12 cellular contexts compared by ENCODE assay signal in the genomic region with DNA sequence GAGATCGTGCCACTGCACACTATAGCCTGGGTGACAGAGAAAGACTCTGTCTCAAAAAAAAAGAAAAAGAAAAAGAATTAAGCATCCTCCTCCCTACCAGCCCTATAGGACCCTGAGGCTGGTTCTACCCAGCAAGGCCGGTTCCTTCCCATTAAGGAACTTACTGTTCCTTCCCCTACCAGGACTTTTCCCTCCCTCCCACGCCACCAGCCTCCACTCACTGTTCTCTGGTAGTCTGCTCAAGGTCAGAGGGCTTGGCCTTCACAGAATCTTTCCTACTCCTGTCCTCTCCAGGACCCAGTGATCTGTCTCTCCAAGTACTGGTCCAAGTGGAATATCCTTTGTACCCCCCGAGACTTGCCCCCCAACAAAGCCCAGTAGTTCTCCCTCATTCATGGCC. TPM values are rescaled to one million over a fixed set of nuclear protein-coding genes. Genes with fewer than 3 reads are reported as not detected.
A peak's percentile ranks its signal among the peaks of the same experiment; 100 is the strongest.
DNase-seq lines count a peak whose midpoint lies in the region; ATAC-seq, FAIRE-seq and TF ChIP-seq lines count a peak whose summit lies in the region.
"Had no signal": no experiment of that assay in that cellular context is flagged by ENCODE, and none has a peak within 500 bp of the region (broad histone marks: within the 10 kb centered on the region; RNA-seq: fewer than 3 reads in every experiment).

No MANE protein-coding gene starts in this region.

- H3K79me1 ChIP-seq in H1 (ENCODE audit: low read depth, low read length): no peaks in the 10 kb centered on the region

- TF ChIP-seq POLR2A in H1 (IDR thresholded peaks at IDR 0.05; ENCODE audit: control extremely low read depth in 1 of 2, low read depth in 2 of 2, low read length in 2 of 2): no peak

- WGBS in H1 (ENCODE audit: extremely low coverage in 1 of 2, insufficient coverage in 1 of 2, insufficient read length in 1 of 2, insufficient replicate concordance in 2 of 2, low coverage in 1 of 2, low lambda C conversion rate in 2 of 2, missing lambda C conversion rate in 1 of 2), 2 experiments: 81% methylated on average over 2 of the region's 4 CpGs; no CpG with 5 or more reads in 1 of the 2 experiments

- H2AFZ ChIP-seq in OCI-LY7 (ENCODE audit: low read length): no peak overlapping the region
- H2AFZ ChIP-seq in H1 (ENCODE audit: low read length): no peak overlapping the region
- no peak overlapping the region for H2AFZ ChIP-seq in parathyroid adenoma

- peaks cover 24% of the 10 kb centered on the region for H3K4me1 Mint-ChIP-seq in T-helper 2 cell treated with Interferon-gamma antibody and Interleukin-4, amounts not matched to agents 5 μg/mL and 100 μg/mL, for 36 hours (ENCODE audit: low read depth)

- no peak for FAIRE-seq in H1 (lab: Jason Lieb, UNC)
- FAIRE-seq: A204.1 had no signal

- no peak for DNase-seq in T-helper 2 cell treated with Interferon-gamma antibody and Interleukin-4, amounts not matched to agents 5 μg/mL and 100 μg/mL, for 36 hours (ENCODE audit: low spot score)
- DNase-seq in T-helper 2 cell (no peak), OCI-LY7 (ENCODE audit: low spot score) (no peak), H1 (ENCODE audit: low read depth in 1 of 2, low spot score in 2 of 2) (no peak), sciatic nerve (ENCODE audit: low spot score) (no peak), cardiac septum (ENCODE audit: low spot score) (no peak)
- DNase-seq: activated CD4-positive, alpha-beta T cell treated with anti-CD3 and anti-CD28 coated beads, Interleukin-2, amount 50 U/mL, for 1 hour; anterior cingulate cortex; NCI-H1092 treated with DMSO at 0.1 percent for 48 hours had no signal

- H2BK20ac ChIP-seq in H1 (ENCODE audit: low read length): no peak overlapping the region

- no peaks in the 10 kb centered on the region for H3K27me3 ChIP-seq in H1 (replicated peaks in 1 of 4; ENCODE audit: control insufficient read depth in 3 of 4, extremely low read depth in 1 of 4, insufficient read depth in 3 of 4, low read length in 3 of 4)
- H3K27me3 ChIP-seq in parathyroid adenoma (ENCODE audit: control insufficient read depth, insufficient read depth, low read length): no peaks in the 10 kb centered on the region

- POLR2A ChIA-PET in OCI-LY7 (lab: Charles Lee) (no interaction called here), H1 (lab: Charles Lee; ENCODE audit: partially characterized antibody) (no interaction called here)

- no peak overlapping the region for H2AK5ac ChIP-seq in H1 (ENCODE audit: low read depth, low read length)

- H3K23me2 ChIP-seq in H1 (ENCODE audit: low read depth, low read length): no peaks in the 10 kb centered on the region

- no peak overlapping the region for H2BK120ac ChIP-seq in H1 (replicated peaks; ENCODE audit: low read depth, low read length)

- TF ChIP-seq RAD21 in H1 (IDR thresholded peaks at IDR 0.05 in 1 of 2, conservative IDR thresholded peaks at IDR 0.05 in 1 of 2; ENCODE audit: low read depth in 2 of 2, low read length in 2 of 2): no peak

- ATAC-seq in sciatic nerve (no peak), GM21515 (IDR thresholded peaks at IDR 0.05; ENCODE audit: unreplicated experiment) (no peak)

- H3K23ac ChIP-seq in H1 (ENCODE audit: insufficient read length): no peak overlapping the region

- H3K14ac ChIP-seq in H1 (ENCODE audit: insufficient read length): no peak overlapping the region

- intact Hi-C loops in OCI-LY7 (cut with micrococcal nuclease; ENCODE audit: unreplicated experiment) (loop anchor here (5.0 kb wide), 1 partner anchor 38 kb away; no protein-coding TSS in a partner anchor), sciatic nerve (cut with DNase I) (no loop called here), cardiac septum (cut with DNase I) (no loop called here)

- no peak overlapping the region for H3K4ac ChIP-seq in H1 (replicated peaks; ENCODE audit: insufficient read length, low read depth, low read length)

- no peak overlapping the region for H4K5ac ChIP-seq in H1 (ENCODE audit: insufficient read length, low read depth, low read length)

- peaks cover 37% of the 10 kb centered on the region for H3K36me3 Mint-ChIP-seq in T-helper 2 cell treated with Interferon-gamma antibody and Interleukin-4, amounts not matched to agents 5 μg/mL and 100 μg/mL, for 36 hours (ENCODE audit: low read depth)

- H3K27me3 Mint-ChIP-seq in T-helper 2 cell treated with Interferon-gamma antibody and Interleukin-4, amounts not matched to agents 5 μg/mL and 100 μg/mL, for 36 hours (ENCODE audit: low read depth): no peaks in the 10 kb centered on the region

- H3K18ac ChIP-seq in H1 (ENCODE audit: extremely low read depth, low read length): no peak overlapping the region

- H3K9ac ChIP-seq in H1 (replicated peaks in 1 of 4; ENCODE audit: extremely low read depth in 1 of 4, low read depth in 3 of 4, low read length in 3 of 4) (no peak overlapping the region), parathyroid adenoma (no peak overlapping the region)

- H3K79me2 ChIP-seq in OCI-LY7 (ENCODE audit: insufficient read depth, low read depth, low read length) (peaks cover 10% of the 10 kb centered on the region; the same call in 1 of the 2 replicates), H1 (ENCODE audit: control insufficient read depth in 1 of 2, insufficient read depth in 2 of 2, low read length in 2 of 2) (peaks cover 3 to 15% of the 10 kb centered on the region in 2 experiments; a peak in 3 of 4 replicates), parathyroid adenoma (peaks cover 2% of the 10 kb centered on the region)

- H3K4me1 ChIP-seq in OCI-LY7 (ENCODE audit: insufficient read depth, low read length, poor library complexity, severe bottlenecking): peaks cover 20% of the 10 kb centered on the region
- H3K4me1 ChIP-seq in H1 (replicated peaks in 1 of 4; ENCODE audit: control insufficient read depth in 3 of 4, insufficient read depth in 4 of 4, low read length in 3 of 4): peaks cover 0 to 3% (median 0%) of the 10 kb centered on the region in 4 experiments; a peak in 1 of 7 replicates
- no peaks in the 10 kb centered on the region for H3K4me1 ChIP-seq in parathyroid adenoma

- CTCF ChIA-PET in OCI-LY7 (lab: Charles Lee; ENCODE audit: unreplicated experiment) (no interaction called here), H1 (lab: Charles Lee; ENCODE audit: partially characterized antibody) (no interaction called here)

- H4K8ac ChIP-seq in H1 (ENCODE audit: extremely low read depth, insufficient read depth, low read length): no peak overlapping the region

- H3K36me3 ChIP-seq in OCI-LY7 (ENCODE audit: insufficient read depth, low read length): peaks cover 40% of the 10 kb centered on the region
- H3K36me3 ChIP-seq in H1 (ENCODE audit: control insufficient read depth in 2 of 4, insufficient read depth in 4 of 4, low read length in 3 of 4): peaks cover 2 to 24% (median 16%) of the 10 kb centered on the region in 4 experiments; a peak in 7 of 8 replicates
- H3K36me3 ChIP-seq in parathyroid adenoma (ENCODE audit: control insufficient read depth, insufficient read depth, low read length): no peaks in the 10 kb centered on the region

- no peaks in the 10 kb centered on the region for H3K9me3 Mint-ChIP-seq in T-helper 2 cell treated with Interferon-gamma antibody and Interleukin-4, amounts not matched to agents 5 μg/mL and 100 μg/mL, for 36 hours

- no peak for TF ChIP-seq CTCF in OCI-LY7 (conservative IDR thresholded peaks at IDR 0.05; ENCODE audit: low read length)
- TF ChIP-seq CTCF in H1 (IDR thresholded peaks at IDR 0.05; ENCODE audit: control extremely low read depth in 1 of 3, insufficient read depth in 1 of 3, low read depth in 1 of 3, low read length in 3 of 3): no peak
- TF ChIP-seq CTCF in parathyroid adenoma (IDR thresholded peaks at IDR 0.05): no peak

- no peak for TF ChIP-seq EP300 in H1 (IDR thresholded peaks at IDR 0.05; ENCODE audit: borderline replicate concordance in 1 of 2, low read depth in 2 of 2, low read length in 2 of 2)

- H2BK5ac ChIP-seq in H1 (ENCODE audit: low read depth, low read length): no peak overlapping the region

- BruUV-seq in OCI-LY7 (replicated peaks; lab: Mats Ljungman, UMichigan): no TSS peak

- H2BK15ac ChIP-seq in H1 (ENCODE audit: low read length): no peak overlapping the region

- H3K4me3 Mint-ChIP-seq in T-helper 2 cell treated with Interferon-gamma antibody and Interleukin-4, amounts not matched to agents 5 μg/mL and 100 μg/mL, for 36 hours: peak overlapping the region; percentile 100

- H3K56ac ChIP-seq in H1 (replicated peaks; ENCODE audit: insufficient read length, low read depth, low read length): no peak overlapping the region

- H4K20me1 ChIP-seq in OCI-LY7 (ENCODE audit: insufficient read depth, low read length) (no peaks in the 10 kb centered on the region), H1 (replicated peaks in 1 of 2; ENCODE audit: control insufficient read depth in 1 of 2, insufficient read depth in 2 of 2, low read length in 2 of 2) (peaks cover 0 to 5% of the 10 kb centered on the region in 2 experiments)

- no peak overlapping the region for H3K27ac Mint-ChIP-seq in T-helper 2 cell treated with Interferon-gamma antibody and Interleukin-4, amounts not matched to agents 5 μg/mL and 100 μg/mL, for 36 hours

- H3K4me2 ChIP-seq in OCI-LY7 (ENCODE audit: low read length) (peak overlapping the region; percentile 60), H1 (ENCODE audit: insufficient read depth in 1 of 2, low read depth in 2 of 2, low read length in 2 of 2) (peak overlapping the region; percentile 75 to 83; a peak in 2 of 4 replicates), parathyroid adenoma (ENCODE audit: low read length) (peak overlapping the region; percentile 77)

- no peak overlapping the region for H4K91ac ChIP-seq in H1 (replicated peaks; ENCODE audit: insufficient read length, low read length)

- H2BK12ac ChIP-seq in H1 (ENCODE audit: low read depth, low read length): no peak overlapping the region

- H3K27ac ChIP-seq in OCI-LY7 (ENCODE audit: low read depth, low read length, poor library complexity, severe bottlenecking) (no peak overlapping the region), H1 (ENCODE audit: low read depth, low read length) (no peak overlapping the region), parathyroid adenoma (no peak overlapping the region)

- peak overlapping the region; percentile 88 for H3K4me3 ChIP-seq in OCI-LY7 (ENCODE audit: low read depth, low read length, poor library complexity, severe bottlenecking)
- peak overlapping the region in 2 of 4 experiments; percentile 98; a peak in 2 of 8 replicates for H3K4me3 ChIP-seq in H1 (ENCODE audit: extremely low read depth in 1 of 4, insufficient read depth in 2 of 4, low read depth in 3 of 4, low read length in 4 of 4)
- no peak overlapping the region for H3K4me3 ChIP-seq in parathyroid adenoma (ENCODE audit: low read depth, low read length)

- H3K9me2 ChIP-seq in OCI-LY7 (ENCODE audit: insufficient read depth, low read length): no peaks in the 10 kb centered on the region

- H3K9me3 ChIP-seq in OCI-LY7 (ENCODE audit: low read length): no peaks in the 10 kb centered on the region
- H3K9me3 ChIP-seq in H1 (ENCODE audit: insufficient read depth in 2 of 2, low read depth in 1 of 2, low read length in 1 of 2): no peaks in the 10 kb centered on the region
- no peaks in the 10 kb centered on the region for H3K9me3 ChIP-seq in parathyroid adenoma (ENCODE audit: control insufficient read depth, low read length)

RNA-seq across cellular contexts. Expression of a gene that starts 1.4 kb away (rescaled TPM):
- total RNA-seq in OCI-LY7 (2014; rRNA removed; shearing (Covaris generic)): 27.5 and 42.7 TPM in 2 replicates
- total RNA-seq in OCI-LY7 (2022): 95.9 and 98.3 TPM in 2 replicates
- total RNA-seq in H1 (2021; fragmentation: NEBNext Ultra II Directional; extraction: Animal tissue kit (Norgen Biotek cat#: 25700)): 44.5 and 55.9 TPM in 2 replicates
- 21.6 and 26.6 TPM in 2 replicates for polyA plus RNA-seq in H1 (2011; rRNA removed)
- 48.8 TPM for polyA plus RNA-seq in H1 (2011; cell fraction: cytosol; rRNA removed)
- polyA plus RNA-seq in H1 (2011; cell fraction: nucleus; rRNA removed): 109 TPM
- polyA plus RNA-seq in H1 (2012, experiment 1 of 2): 48.2 to 66.4 TPM (median 56.0 TPM) in 4 replicates
- 9.6 TPM for polyA plus RNA-seq in H1 (2012, experiment 2 of 2)
- 21.7 TPM for polyA plus RNA-seq in H1 (2013, experiment 1 of 2)
- 20.1 TPM for polyA plus RNA-seq in H1 (2013, experiment 2 of 2)
- polyA minus RNA-seq in H1 (2011; rRNA and poly(A)+ RNA removed): 21.2 and 32.0 TPM in 2 replicates
- polyA minus RNA-seq in H1 (2011; cell fraction: cytosol; rRNA and poly(A)+ RNA removed): 14.7 TPM
- polyA minus RNA-seq in H1 (2011; cell fraction: nucleus; rRNA and poly(A)+ RNA removed): 39.5 TPM
- 53.5 TPM for total RNA-seq in sciatic nerve
- 24.9 TPM for total RNA-seq in cardiac septum

RNA-seq across cellular contexts. Expression of a gene that starts 29.0 kb away (rescaled TPM):
- 4.0 and 7.6 TPM in 2 replicates for total RNA-seq in OCI-LY7 (2014; rRNA removed; shearing (Covaris generic))
- total RNA-seq in OCI-LY7 (2022) (8.8 and 13.6 TPM in 2 replicates), sciatic nerve (2.5 TPM), cardiac septum (0.27 TPM)
- 4.8 and 6.8 TPM in 2 replicates for total RNA-seq in H1 (2021; fragmentation: NEBNext Ultra II Directional; extraction: Animal tissue kit (Norgen Biotek cat#: 25700))
- polyA plus RNA-seq in H1 (2011; rRNA removed): 3.1 and 4.5 TPM in 2 replicates
- 2.0 TPM for polyA plus RNA-seq in H1 (2011; cell fraction: cytosol; rRNA removed)
- polyA plus RNA-seq in H1 (2011; cell fraction: nucleus; rRNA removed): 5.5 TPM
- 4.5 to 7.4 TPM (median 5.7 TPM) in 4 replicates for polyA plus RNA-seq in H1 (2012, experiment 1 of 2)
- 3.9 TPM for polyA plus RNA-seq in H1 (2012, experiment 2 of 2)
- polyA plus RNA-seq in H1 (2013, experiment 1 of 2): 5.2 TPM
- polyA plus RNA-seq in H1 (2013, experiment 2 of 2): 5.2 TPM
- polyA minus RNA-seq in H1 (2011; rRNA and poly(A)+ RNA removed): 2.8 and 3.0 TPM in 2 replicates
- polyA minus RNA-seq in H1 (2011; cell fraction: cytosol; rRNA and poly(A)+ RNA removed): 2.5 TPM
- polyA minus RNA-seq in H1 (2011; cell fraction: nucleus; rRNA and poly(A)+ RNA removed): 3.2 TPM

RNA-seq across cellular contexts. Expression of a gene that starts 42.5 kb away (rescaled TPM):
- 7.6 and 10.2 TPM in 2 replicates for total RNA-seq in OCI-LY7 (2014; rRNA removed; shearing (Covaris generic))
- total RNA-seq in OCI-LY7 (2022): 19.0 and 19.8 TPM in 2 replicates
- 52.9 and 55.2 TPM in 2 replicates for total RNA-seq in H1 (2021; fragmentation: NEBNext Ultra II Directional; extraction: Animal tissue kit (Norgen Biotek cat#: 25700))
- 33.7 and 81.1 TPM in 2 replicates for polyA plus RNA-seq in H1 (2011; rRNA removed)
- 44.1 TPM for polyA plus RNA-seq in H1 (2011; cell fraction: cytosol; rRNA removed)
- polyA plus RNA-seq in H1 (2011; cell fraction: nucleus; rRNA removed): 70.3 TPM
- polyA plus RNA-seq in H1 (2012, experiment 1 of 2): 41.3 to 65.5 TPM (median 59.6 TPM) in 4 replicates
- 49.6 TPM for polyA plus RNA-seq in H1 (2012, experiment 2 of 2)
- 36.8 TPM for polyA plus RNA-seq in H1 (2013, experiment 1 of 2)
- 35.5 TPM for polyA plus RNA-seq in H1 (2013, experiment 2 of 2)
- 44.0 and 51.3 TPM in 2 replicates for polyA minus RNA-seq in H1 (2011; rRNA and poly(A)+ RNA removed)
- polyA minus RNA-seq in H1 (2011; cell fraction: cytosol; rRNA and poly(A)+ RNA removed): 51.0 TPM
- 28.0 TPM for polyA minus RNA-seq in H1 (2011; cell fraction: nucleus; rRNA and poly(A)+ RNA removed)
- total RNA-seq in sciatic nerve: 69.0 TPM
- total RNA-seq in cardiac septum: 21.9 TPM

RNA-seq across cellular contexts. Expression of a gene that starts 43.2 kb away (rescaled TPM):
- 33.3 and 38.5 TPM in 2 replicates for total RNA-seq in OCI-LY7 (2014; rRNA removed; shearing (Covaris generic))
- total RNA-seq in OCI-LY7 (2022) (51.7 and 55.7 TPM in 2 replicates), sciatic nerve (50.5 TPM), cardiac septum (29.1 TPM)
- 50.0 and 53.5 TPM in 2 replicates for total RNA-seq in H1 (2021; fragmentation: NEBNext Ultra II Directional; extraction: Animal tissue kit (Norgen Biotek cat#: 25700))
- polyA plus RNA-seq in H1 (2011; rRNA removed): 46.3 and 60.4 TPM in 2 replicates
- 68.8 TPM for polyA plus RNA-seq in H1 (2011; cell fraction: cytosol; rRNA removed)
- 194 TPM for polyA plus RNA-seq in H1 (2011; cell fraction: nucleus; rRNA removed)
- polyA plus RNA-seq in H1 (2012, experiment 1 of 2): 54.1 to 62.5 TPM (median 56.8 TPM) in 4 replicates
- 34.1 TPM for polyA plus RNA-seq in H1 (2012, experiment 2 of 2)
- 46.5 TPM for polyA plus RNA-seq in H1 (2013, experiment 1 of 2)
- polyA plus RNA-seq in H1 (2013, experiment 2 of 2): 43.2 TPM
- polyA minus RNA-seq in H1 (2011; rRNA and poly(A)+ RNA removed): 71.4 and 82.5 TPM in 2 replicates
- polyA minus RNA-seq in H1 (2011; cell fraction: cytosol; rRNA and poly(A)+ RNA removed): 27.0 TPM
- polyA minus RNA-seq in H1 (2011; cell fraction: nucleus; rRNA and poly(A)+ RNA removed): 49.3 TPM

RNA-seq across cellular contexts. Expression of a gene that starts 58.2 kb away (rescaled TPM):
- 0.95 and 1.4 TPM in 2 replicates for total RNA-seq in OCI-LY7 (2014; rRNA removed; shearing (Covaris generic))
- total RNA-seq in OCI-LY7 (2022) (3.6 and 4.1 TPM in 2 replicates), sciatic nerve (7.9 TPM), cardiac septum (1.7 TPM)
- 11.8 and 11.9 TPM in 2 replicates for total RNA-seq in H1 (2021; fragmentation: NEBNext Ultra II Directional; extraction: Animal tissue kit (Norgen Biotek cat#: 25700))
- 4.9 and 8.6 TPM in 2 replicates for polyA plus RNA-seq in H1 (2011; rRNA removed)
- 5.2 TPM for polyA plus RNA-seq in H1 (2011; cell fraction: cytosol; rRNA removed)
- polyA plus RNA-seq in H1 (2011; cell fraction: nucleus; rRNA removed): 16.9 TPM
- 7.7 to 10.3 TPM (median 9.3 TPM) in 4 replicates for polyA plus RNA-seq in H1 (2012, experiment 1 of 2)
- 7.5 TPM for polyA plus RNA-seq in H1 (2012, experiment 2 of 2)
- polyA plus RNA-seq in H1 (2013, experiment 1 of 2): 7.6 TPM
- polyA plus RNA-seq in H1 (2013, experiment 2 of 2): 7.6 TPM
- polyA minus RNA-seq in H1 (2011; rRNA and poly(A)+ RNA removed): 3.1 and 5.0 TPM in 2 replicates
- 6.9 TPM for polyA minus RNA-seq in H1 (2011; cell fraction: cytosol; rRNA and poly(A)+ RNA removed)
- 5.9 TPM for polyA minus RNA-seq in H1 (2011; cell fraction: nucleus; rRNA and poly(A)+ RNA removed)
